In the genomic region with DNA sequence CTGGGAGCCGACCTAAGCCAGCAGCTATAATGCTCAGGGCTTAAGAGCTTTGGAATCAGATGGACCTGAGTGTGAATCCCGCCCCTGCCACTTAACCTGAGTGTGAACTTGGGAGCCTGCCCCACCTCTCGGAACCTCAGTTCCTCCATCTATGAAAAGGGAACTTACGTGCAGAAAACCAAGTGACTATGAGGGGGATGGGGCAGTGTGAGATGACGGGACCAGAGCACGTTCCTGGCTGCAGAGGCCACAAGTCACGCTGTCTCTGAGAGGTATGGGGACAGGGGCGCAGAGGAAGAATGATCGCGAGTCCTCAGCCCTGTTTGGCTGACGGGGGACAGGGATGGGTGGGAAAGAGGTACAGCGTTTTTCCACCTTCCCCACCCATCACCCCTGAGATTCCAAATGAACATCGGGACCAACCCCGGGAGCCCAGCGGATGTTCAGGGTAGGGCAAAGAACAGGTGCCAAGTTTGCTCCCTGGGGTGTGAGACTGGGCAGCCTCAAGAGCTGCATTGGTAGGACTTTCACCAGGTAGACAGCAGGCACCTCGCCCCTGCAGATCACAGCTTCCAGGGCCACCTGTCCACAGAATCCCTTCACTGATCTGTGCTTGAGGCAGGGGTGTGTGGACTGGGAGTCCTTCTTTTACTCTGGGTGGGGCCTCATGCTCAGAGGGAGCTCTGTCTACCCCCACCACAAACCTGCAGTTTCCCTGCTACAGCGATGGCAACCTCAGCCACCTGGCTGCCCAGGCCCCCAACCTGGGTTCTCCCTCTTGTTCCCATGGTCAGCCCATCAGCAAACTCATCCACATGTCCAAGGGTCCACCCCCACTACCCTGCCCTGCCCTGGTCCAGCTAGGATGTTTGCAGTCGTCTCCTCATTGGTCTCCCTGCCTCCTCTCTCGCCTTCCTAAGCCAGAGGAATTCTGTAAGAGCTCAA, we compare ENCODE assay signal across 17 cellular contexts.
DNase-seq lines count a peak whose midpoint lies in the region; ATAC-seq, FAIRE-seq and TF ChIP-seq lines count a peak whose summit lies in the region.
"Had no signal": no experiment of that assay in that cellular context is flagged by ENCODE, and none has a peak within 500 bp of the region (broad histone marks: within the 10 kb centered on the region; RNA-seq: fewer than 3 reads in every experiment).

No MANE protein-coding gene starts in this region.

- TF ChIP-seq CTCF in RWPE2 (IDR thresholded peaks at IDR 0.05; ENCODE audit: poor library complexity, severe bottlenecking) (no peak), liver (IDR thresholded peaks at IDR 0.05; ENCODE audit: low read depth, low read length, missing input control) (no peak), GM13977 (IDR thresholded peaks at IDR 0.05; ENCODE audit: extremely low read depth, insufficient read depth, missing control alignments) (no peak)

- H3K4me1 ChIP-seq in RWPE2 (ENCODE audit: insufficient read depth, poor library complexity, severe bottlenecking): no peaks in the 10 kb centered on the region
- H3K4me1 ChIP-seq in liver (ENCODE audit: control insufficient read depth in 4 of 4, insufficient read depth in 4 of 4, low read length in 3 of 4): peaks cover 10 to 29% (median 19%) of the 10 kb centered on the region in 4 donors
- H3K4me1 ChIP-seq in small intestine (ENCODE audit: control insufficient read depth in 2 of 2, insufficient read depth in 1 of 2, low read depth in 1 of 2, low read length in 1 of 2): peaks cover 0 to 5% of the 10 kb centered on the region in 2 donors

- TF ChIP-seq RAD21 in liver (IDR thresholded peaks at IDR 0.05): no peak

- in situ Hi-C loops in GM13977 (cut with MboI; ENCODE audit: low pct_unique_long_range_greater_than_20kb, low sequenced_read_pairs, unreplicated experiment): no loop called here

- no peak for ATAC-seq in RWPE2 (ENCODE audit: low read depth)
- ATAC-seq in HG03108 (IDR thresholded peaks at IDR 0.05; ENCODE audit: unreplicated experiment): no peak

- H3K9me3 ChIP-seq in RWPE2 (ENCODE audit: severe bottlenecking) (no peaks in the 10 kb centered on the region), liver (ENCODE audit: control insufficient read depth in 4 of 4, low read length in 3 of 4) (no peaks in the 10 kb centered on the region), small intestine (ENCODE audit: control insufficient read depth, low read depth) (no peaks in the 10 kb centered on the region)

- no peak for FAIRE-seq in small intestine (lab: Jason Lieb, UNC)
- FAIRE-seq: bronchial epithelial cell had no signal

- WGBS in liver: 86% methylated on average over 19 of the region's 19 CpGs
- WGBS in small intestine, 3 donors: 38 to 65% (median 46%) methylated on average over 19 of the region's 19 CpGs

- no peaks in the 10 kb centered on the region for H3K36me3 ChIP-seq in RWPE2 (ENCODE audit: low read depth)
- no peaks in the 10 kb centered on the region for H3K36me3 ChIP-seq in liver (ENCODE audit: control insufficient read depth in 4 of 4, insufficient read depth in 3 of 4, low read depth in 1 of 4, low read length in 3 of 4)
- H3K36me3 ChIP-seq in small intestine (ENCODE audit: control insufficient read depth in 2 of 2, insufficient read depth in 2 of 2, low read length in 2 of 2): no peaks in the 10 kb centered on the region

- H3K27me3 ChIP-seq in RWPE2 (ENCODE audit: insufficient read depth, poor library complexity, severe bottlenecking) (no peaks in the 10 kb centered on the region), liver (ENCODE audit: control insufficient read depth in 4 of 4, insufficient read depth in 4 of 4, low read length in 3 of 4) (no peaks in the 10 kb centered on the region), small intestine (ENCODE audit: control insufficient read depth in 2 of 2, insufficient read depth in 2 of 2, low read length in 2 of 2) (no peaks in the 10 kb centered on the region)

- H3K9ac ChIP-seq in liver (ENCODE audit: low read depth in 1 of 2, low read length in 2 of 2): peak overlapping the region in 1 of 2 donors; percentile 33

- DNase-seq in NCI-H2171 treated with DMSO at 0.1 percent for 48 hours (lab: John Stamatoyannopoulos, UW): peak; percentile 55
- DNase-seq in NCI-H2171 (lab: John Stamatoyannopoulos, UW): no peak
- DNase-seq in RWPE2 (ENCODE audit: low spot score): peak; percentile 72
- DNase-seq in small intestine: peak; percentile 51
- DNase-seq in ureter (ENCODE audit: low spot score): no peak
- no peak for DNase-seq in GM13977 (ENCODE audit: low spot score)
- DNase-seq: activated CD4-positive, alpha-beta memory T cell treated with anti-CD3 and anti-CD28 coated beads, Interleukin-2, amount 10 ng/mL, durations not matched to agents 7 days and 5 days; activated naive CD4-positive, alpha-beta T cell treated with anti-CD3 and anti-CD28 coated beads for 36 hours; COR-L47; hippocampal formation; NCI-H187; NK-92 treated with Interleukin-12 subunit alpha and Interleukin-12 subunit beta, amount 100 ng/mL, for 24 hours had no signal

- H3K4me3 ChIP-seq in RWPE2 (ENCODE audit: severe bottlenecking) (no peak overlapping the region), liver (ENCODE audit: low read depth in 1 of 3, low read length in 3 of 3) (no peak overlapping the region), small intestine (ENCODE audit: low read depth in 1 of 2, low read length in 2 of 2) (no peak overlapping the region)

- H3K27ac ChIP-seq in RWPE2 (ENCODE audit: poor library complexity, severe bottlenecking) (no peak overlapping the region), liver (ENCODE audit: low read depth in 1 of 2, low read length in 2 of 2) (peak overlapping the region; percentile 36 to 51), small intestine (ENCODE audit: low read depth in 1 of 2, low read length in 1 of 2) (peak overlapping the region in 1 of 2 donors; percentile 3)
- H3K27ac ChIP-seq: 22Rv1, epithelial cell of prostate had no signal

TF ChIP-seq in liver, 16 proteins besides CTCF, POLR2A, EP300 and RAD21:
- no peak for TF ChIP-seq FOXA1 (IDR thresholded peaks at IDR 0.05)

Comparison
In these comparisons a context has a peak if more than half of its experiments do, and no peak if none do; other contexts are left out.
1. DNase-seq: peak in NCI-H2171 treated with DMSO at 0.1 percent for 48 hours (single experiment), RWPE2 (single experiment) and small intestine (single experiment); none in NCI-H2171 (single experiment), ureter (single experiment) and GM13977 (single experiment).